In genomic region chr10:30672338-30672737, GRCh38 we compare ENCODE assay signal across 13 cellular contexts. TPM values are rescaled to one million over a fixed set of nuclear protein-coding genes. Genes with fewer than 3 reads are reported as not detected.
DNase-seq lines count a peak whose midpoint lies in the region; ATAC-seq, FAIRE-seq and TF ChIP-seq lines count a peak whose summit lies in the region.
"Not testable (repeated sequence)": the region's sequence is repeated elsewhere in the genome, so short reads cannot be mapped to it uniquely, and the experiment has no call there.
"Had no signal": no experiment of that assay in that cellular context is flagged by ENCODE, and none has a peak within 500 bp of the region (broad histone marks: within the 10 kb centered on the region; RNA-seq: fewer than 3 reads in every experiment).

No MANE protein-coding gene starts in this region.

- FAIRE-seq in GM12892 (lab: Jason Lieb, UNC): peak; percentile 61

- intact Hi-C loops in activated CD4-positive, alpha-beta T cell treated with anti-CD3 and anti-CD28 coated beads for 36 hours (cut with DNase I, micrococcal nuclease): loop anchor here (5.0 to 10.0 kb wide), 3 partner anchors 45 to 1160 kb away; no protein-coding TSS in a partner anchor
- intact Hi-C loops in activated T-helper 2 cell treated with anti-CD3 and anti-CD28 coated beads, Interferon-gamma antibody, Interleukin-2, Interleukin-4, amounts not matched to agents 10 μg/mL and 5 μg/mL and 100 μg/mL, durations not matched to agents 14 hours and 24 hours and 36 hours (cut with micrococcal nuclease): loop anchor here (5.0 kb wide), 1 partner anchor 45 kb away; no protein-coding TSS in a partner anchor

- H3K27me3 Mint-ChIP-seq in activated CD4-positive, alpha-beta T cell treated with anti-CD3 and anti-CD28 coated beads for 36 hours: peaks cover 11% of the 10 kb centered on the region
- H3K27me3 Mint-ChIP-seq in activated T-cell treated with anti-CD3 and anti-CD28 coated beads, Interleukin-2, amount 50 U/mL, for 72 hours (ENCODE audit: low read depth): peaks cover 18% of the 10 kb centered on the region
- not testable (repeated sequence) for H3K27me3 Mint-ChIP-seq in activated T-helper 2 cell treated with anti-CD3 and anti-CD28 coated beads, Interferon-gamma antibody, Interleukin-2, Interleukin-4, amounts not matched to agents 10 μg/mL and 5 μg/mL and 100 μg/mL, durations not matched to agents 14 hours and 24 hours and 36 hours (ENCODE audit: low read depth)

- H3K4me3 Mint-ChIP-seq in activated CD4-positive, alpha-beta T cell treated with anti-CD3 and anti-CD28 coated beads for 36 hours; activated T-helper 2 cell treated with anti-CD3 and anti-CD28 coated beads, Interferon-gamma antibody, Interleukin-2, Interleukin-4, amounts not matched to agents 10 μg/mL and 5 μg/mL and 100 μg/mL, durations not matched to agents 14 hours and 24 hours and 36 hours (ENCODE audit: low read depth): not testable (repeated sequence)
- peak overlapping the region; percentile 22 to 63 for H3K4me3 Mint-ChIP-seq in activated T-cell treated with anti-CD3 and anti-CD28 coated beads, Interleukin-2, amount 50 U/mL, for 72 hours
- H3K4me3 Mint-ChIP-seq in stimulated activated effector memory CD8-positive, alpha-beta T cell treated with anti-CD3 and anti-CD28 coated beads, Interleukin-12 subunit alpha, Interleukin-12 subunit beta, amount 100 ng/mL, for 72 hours: peak overlapping the region; percentile 32

- not testable (repeated sequence) for TF ChIP-seq POLR2A in GM12892 (IDR thresholded peaks at IDR 0.05; ENCODE audit: low read depth, low read length)

- peaks cover 26% of the 10 kb centered on the region for H3K4me1 Mint-ChIP-seq in activated CD4-positive, alpha-beta T cell treated with anti-CD3 and anti-CD28 coated beads for 36 hours
- H3K4me1 Mint-ChIP-seq in activated T-cell treated with anti-CD3 and anti-CD28 coated beads, Interleukin-2, amount 50 U/mL, for 72 hours (ENCODE audit: low read depth): peaks cover 33% of the 10 kb centered on the region
- H3K4me1 Mint-ChIP-seq in activated T-helper 2 cell treated with anti-CD3 and anti-CD28 coated beads, Interferon-gamma antibody, Interleukin-2, Interleukin-4, amounts not matched to agents 10 μg/mL and 5 μg/mL and 100 μg/mL, durations not matched to agents 14 hours and 24 hours and 36 hours (ENCODE audit: low read depth): peaks cover 27% of the 10 kb centered on the region
- peaks cover 31% of the 10 kb centered on the region for H3K4me1 Mint-ChIP-seq in stimulated activated effector memory CD8-positive, alpha-beta T cell treated with anti-CD3 and anti-CD28 coated beads, Interleukin-12 subunit alpha, Interleukin-12 subunit beta, amount 100 ng/mL, for 72 hours

- CTCF ChIA-PET in activated CD4-positive, alpha-beta T cell treated with anti-CD3 and anti-CD28 coated beads for 36 hours (lab: Charles Lee): interaction anchor here (0.6 to 3.7 kb wide), 6 partner anchors 15 to 1160 kb away, joined by 3 to 39 read pairs (median 4); no protein-coding TSS in a partner anchor

- POLR2A ChIA-PET in activated CD4-positive, alpha-beta T cell treated with anti-CD3 and anti-CD28 coated beads for 36 hours (lab: Charles Lee): not testable (repeated sequence)

- H3K27ac Mint-ChIP-seq in activated CD4-positive, alpha-beta T cell treated with anti-CD3 and anti-CD28 coated beads for 36 hours: peak overlapping the region; percentile 61
- H3K27ac Mint-ChIP-seq in activated T-cell treated with anti-CD3 and anti-CD28 coated beads, Interleukin-2, amount 50 U/mL, for 72 hours: peak overlapping the region; percentile 59
- H3K27ac Mint-ChIP-seq in activated T-helper 2 cell treated with anti-CD3 and anti-CD28 coated beads, Interferon-gamma antibody, Interleukin-2, Interleukin-4, amounts not matched to agents 10 μg/mL and 5 μg/mL and 100 μg/mL, durations not matched to agents 14 hours and 24 hours and 36 hours: peak overlapping the region; percentile 80
- H3K27ac Mint-ChIP-seq in stimulated activated effector memory CD8-positive, alpha-beta T cell treated with anti-CD3 and anti-CD28 coated beads, Interleukin-12 subunit alpha, Interleukin-12 subunit beta, amount 100 ng/mL, for 72 hours: peak overlapping the region; percentile 53

- ATAC-seq in activated CD4-positive, alpha-beta T cell treated with anti-CD3 and anti-CD28 coated beads for 36 hours: peak; percentile 27
- peak in 1 of 2 donors; percentile 16 for ATAC-seq in activated T-cell treated with anti-CD3 and anti-CD28 coated beads, Interleukin-2, amount 50 U/mL, for 72 hours (replicated peaks in 1 of 2)
- ATAC-seq in stimulated activated effector memory CD8-positive, alpha-beta T cell treated with anti-CD3 and anti-CD28 coated beads, Interleukin-12 subunit alpha, Interleukin-12 subunit beta, amount 100 ng/mL, for 72 hours: peak; percentile 43

- not testable (repeated sequence) for H3K36me3 Mint-ChIP-seq in activated CD4-positive, alpha-beta T cell treated with anti-CD3 and anti-CD28 coated beads for 36 hours (ENCODE audit: low read depth); activated T-cell treated with anti-CD3 and anti-CD28 coated beads, Interleukin-2, amount 50 U/mL, for 72 hours (ENCODE audit: insufficient read depth in 2 of 2); activated T-helper 2 cell treated with anti-CD3 and anti-CD28 coated beads, Interferon-gamma antibody, Interleukin-2, Interleukin-4, amounts not matched to agents 10 μg/mL and 5 μg/mL and 100 μg/mL, durations not matched to agents 14 hours and 24 hours and 36 hours (ENCODE audit: low read depth); stimulated activated effector memory CD8-positive, alpha-beta T cell treated with anti-CD3 and anti-CD28 coated beads, Interleukin-12 subunit alpha, Interleukin-12 subunit beta, amount 100 ng/mL, for 72 hours

- H3K9me3 Mint-ChIP-seq in activated CD4-positive, alpha-beta T cell treated with anti-CD3 and anti-CD28 coated beads for 36 hours (ENCODE audit: low read depth); activated T-cell treated with anti-CD3 and anti-CD28 coated beads, Interleukin-2, amount 50 U/mL, for 72 hours; activated T-helper 2 cell treated with anti-CD3 and anti-CD28 coated beads, Interferon-gamma antibody, Interleukin-2, Interleukin-4, amounts not matched to agents 10 μg/mL and 5 μg/mL and 100 μg/mL, durations not matched to agents 14 hours and 24 hours and 36 hours; stimulated activated effector memory CD8-positive, alpha-beta T cell treated with anti-CD3 and anti-CD28 coated beads, Interleukin-12 subunit alpha, Interleukin-12 subunit beta, amount 100 ng/mL, for 72 hours: not testable (repeated sequence)

- not testable (repeated sequence) for DNase-seq in GM12892 (ENCODE audit: insufficient read length); activated CD4-positive, alpha-beta T cell treated with anti-CD3 and anti-CD28 coated beads for 36 hours; activated T-cell treated with anti-CD3 and anti-CD28 coated beads, Interleukin-2, amount 50 U/mL, for 72 hours; activated T-helper 2 cell treated with anti-CD3 and anti-CD28 coated beads, Interferon-gamma antibody, Interleukin-2, Interleukin-4, amounts not matched to agents 10 μg/mL and 5 μg/mL and 100 μg/mL, durations not matched to agents 14 hours and 24 hours and 36 hours (ENCODE audit: low spot score); stimulated activated effector memory CD8-positive, alpha-beta T cell treated with anti-CD3 and anti-CD28 coated beads, Interleukin-12 subunit alpha, Interleukin-12 subunit beta, amount 100 ng/mL, for 72 hours (ENCODE audit: low spot score in 2 of 2)
- peak; percentile 40 for DNase-seq in RPMI7951 (ENCODE audit: low read depth)

RNA-seq across cellular contexts. Expression of gene LYZL2, which starts 42.8 kb away (rescaled TPM):
- polyA plus RNA-seq in GM12892 (2012; ENCODE audit: missing spikeins): not detected
- not detected in 2 replicates for total RNA-seq in RPMI7951 (2014; rRNA removed; shearing (Covaris generic))
- total RNA-seq in activated CD4-positive, alpha-beta T cell treated with anti-CD3 and anti-CD28 coated beads for 36 hours: not detected
- not detected for total RNA-seq in activated T-cell treated with anti-CD3 and anti-CD28 coated beads, Interleukin-2, amount 50 U/mL, for 72 hours
- not detected in 2 replicates for total RNA-seq in activated T-helper 2 cell treated with anti-CD3 and anti-CD28 coated beads, Interferon-gamma antibody, Interleukin-2, Interleukin-4, amounts not matched to agents 10 μg/mL and 5 μg/mL and 100 μg/mL, durations not matched to agents 14 hours and 24 hours and 36 hours
- total RNA-seq: A673; CD4-positive, alpha-beta memory T cell; CD4-positive, CD25-positive, alpha-beta regulatory T cell; CD8-positive, alpha-beta memory T cell; Daoy had no signal
- polyA plus RNA-seq: AG04450; CD14-positive monocyte; CD4-positive, alpha-beta memory T cell; CD4-positive, CD25-positive, alpha-beta regulatory T cell; CD8-positive, alpha-beta memory T cell had no signal
